In the genomic region with DNA sequence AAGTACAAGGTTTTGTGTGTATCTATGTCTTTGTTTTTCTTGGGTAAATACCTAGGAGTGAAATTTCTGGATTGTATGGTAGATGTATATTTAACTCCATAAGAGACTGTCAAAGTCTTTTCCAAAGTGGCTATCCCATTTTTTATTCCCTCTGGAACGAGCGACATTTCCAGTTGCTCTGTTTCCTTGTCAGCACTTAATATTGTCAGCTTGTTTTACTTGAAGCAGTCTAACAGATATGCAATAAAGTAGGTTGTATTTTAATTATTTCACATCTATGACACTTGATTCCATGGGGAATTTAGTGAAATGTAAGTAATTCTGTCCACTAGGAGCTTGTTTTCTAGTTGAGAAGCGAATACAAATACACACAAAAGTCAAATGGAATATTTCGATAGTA, we compare ENCODE assay signal across 36 cellular contexts. TPM values are rescaled to one million over a fixed set of nuclear protein-coding genes. Genes with fewer than 3 reads are reported as not detected.
DNase-seq lines count a peak whose midpoint lies in the region; ATAC-seq, FAIRE-seq and TF ChIP-seq lines count a peak whose summit lies in the region.
"Had no signal": no experiment of that assay in that cellular context is flagged by ENCODE, and none has a peak within 500 bp of the region (broad histone marks: within the 10 kb centered on the region; RNA-seq: fewer than 3 reads in every experiment).

No MANE protein-coding gene starts in this region.

- no peak overlapping the region for H2AFZ ChIP-seq in HepG2 (ENCODE audit: low read length)
- no peak overlapping the region for H2AFZ ChIP-seq in K562 (ENCODE audit: low read depth, low read length)

- TF ChIP-seq RAD21 in HepG2 (CRISPR knock-in tag; IDR thresholded peaks at IDR 0.05), result no peak
- no peak for TF ChIP-seq RAD21 in A549 (conservative IDR thresholded peaks at IDR 0.05 in 1 of 2, IDR thresholded peaks at IDR 0.05 in 1 of 2)
- no peak for TF ChIP-seq RAD21 in K562 (CRISPR knock-in tag; conservative IDR thresholded peaks at IDR 0.05 in 1 of 2, IDR thresholded peaks at IDR 0.05 in 1 of 2)

- BruUV-seq in HepG2 (replicated peaks; lab: Mats Ljungman, UMichigan), result no TSS peak
- BruUV-seq in K562 (replicated peaks; lab: Mats Ljungman, UMichigan), result no TSS peak

- H3K9me3 ChIP-seq in HepG2 (ENCODE audit: low read length) (peaks cover 3% of the 10 kb centered on the region; the same call in 1 of the 2 replicates), right lobe of liver (no peaks in the 10 kb centered on the region), A549 (0 out of 3 replicates have a peak, but pooled peaks cover 3% of the 10 kb centered on the region), K562 (replicated peaks; ENCODE audit: control insufficient read depth, insufficient read depth, low read depth, low read length) (no peaks in the 10 kb centered on the region)
- H3K9me3 ChIP-seq: BE2C, BLaER1, Caco-2 had no signal

- H3K4me3 ChIP-seq in HepG2 (replicated peaks in 1 of 3; ENCODE audit: insufficient read depth in 1 of 3, low read depth in 2 of 3, low read length in 3 of 3) (no peak overlapping the region), right lobe of liver (no peak overlapping the region), A549 (no peak overlapping the region), K562 (no peak overlapping the region)
- H3K4me3 ChIP-seq: BLaER1; BLaER1 treated with 17β-estradiol and CSF1 and Interleukin-3, amounts not matched to agents 10 nM and 100 nM had no signal

- no peaks in the 10 kb centered on the region for H3K4me1 Mint-ChIP-seq in activated CD4-positive, alpha-beta T cell treated with anti-CD3 and anti-CD28 coated beads, Interleukin-2, amount 10 ng/mL, durations not matched to agents 24 days and 14 days
- H3K4me1 Mint-ChIP-seq in activated CD4-positive, alpha-beta T cell treated with anti-CD3 and anti-CD28 coated beads for 36 hours, result no peaks in the 10 kb centered on the region
- H3K4me1 Mint-ChIP-seq in stimulated activated effector memory CD8-positive, alpha-beta T cell treated with anti-CD3 and anti-CD28 coated beads, Interleukin-12 subunit alpha, Interleukin-12 subunit beta, amount 100 ng/mL, for 72 hours, result no peaks in the 10 kb centered on the region
- H3K4me1 Mint-ChIP-seq: B cell; CD14-positive monocyte; CD4-positive, alpha-beta memory T cell; CD4-positive, CD25-positive, alpha-beta regulatory T cell; CD8-positive, alpha-beta memory T cell had no signal

- CTCF ChIA-PET in activated CD4-positive, alpha-beta T cell treated with anti-CD3 and anti-CD28 coated beads for 36 hours (lab: Charles Lee), result no interaction called here
- CTCF ChIA-PET in HepG2 (lab: Yijun Ruan, JAX; ENCODE audit: low intra/inter-chr PET ratio, low total read pairs), result no interaction called here
- CTCF ChIA-PET in A549 (lab: Yijun Ruan, JAX), result interaction anchor here (2.1 kb wide), 1 partner anchor 17 kb away, joined by 9 read pairs; no protein-coding TSS in a partner anchor
- CTCF ChIA-PET in K562 (lab: Yijun Ruan, JAX; ENCODE audit: low intra/inter-chr PET ratio), result no interaction called here
- CTCF ChIA-PET in HEK293T (lab: Yijun Ruan, JAX), result no interaction called here

- H3K9me3 Mint-ChIP-seq in activated CD4-positive, alpha-beta T cell treated with anti-CD3 and anti-CD28 coated beads, Interleukin-2, amount 10 ng/mL, durations not matched to agents 24 days and 14 days, result no peaks in the 10 kb centered on the region
- H3K9me3 Mint-ChIP-seq in activated CD4-positive, alpha-beta T cell treated with anti-CD3 and anti-CD28 coated beads for 36 hours (ENCODE audit: low read depth), result no peaks in the 10 kb centered on the region
- H3K9me3 Mint-ChIP-seq in stimulated activated effector memory CD8-positive, alpha-beta T cell treated with anti-CD3 and anti-CD28 coated beads, Interleukin-12 subunit alpha, Interleukin-12 subunit beta, amount 100 ng/mL, for 72 hours, result no peaks in the 10 kb centered on the region
- H3K9me3 Mint-ChIP-seq: CD4-positive, alpha-beta T cell had no signal

- WGBS in HepG2 (ENCODE audit: low lambda C conversion rate), result 63% methylated on average over 4 of the region's 4 CpGs
- WGBS in right lobe of liver (ENCODE audit: insufficient coverage, low coverage, low lambda C conversion rate, missing lambda C conversion rate), result 90% methylated on average over 4 of the region's 4 CpGs
- 92% methylated on average over 4 of the region's 4 CpGs for WGBS in A549 (ENCODE audit: missing lambda C conversion rate)
- WGBS in K562 (ENCODE audit: insufficient coverage, low coverage, missing lambda C conversion rate), result 0% methylated on average over 4 of the region's 4 CpGs

- H3K27ac ChIP-seq in HepG2 (ENCODE audit: extremely low read length, insufficient read depth, low read length), result no peak overlapping the region
- H3K27ac ChIP-seq in right lobe of liver, result no peak overlapping the region
- H3K27ac ChIP-seq in A549, result no peak overlapping the region
- H3K27ac ChIP-seq in K562 (ENCODE audit: extremely low read depth, low read depth, low read length), result no peak overlapping the region
- H3K27ac ChIP-seq: 22Rv1; BLaER1; BLaER1 treated with 17β-estradiol and CSF1 and Interleukin-3, amounts not matched to agents 10 nM and 100 nM; C4-2B had no signal

- H3K36me3 Mint-ChIP-seq in activated CD4-positive, alpha-beta T cell treated with anti-CD3 and anti-CD28 coated beads, Interleukin-2, amount 10 ng/mL, durations not matched to agents 24 days and 14 days (ENCODE audit: low read depth), result no peaks in the 10 kb centered on the region
- no peaks in the 10 kb centered on the region for H3K36me3 Mint-ChIP-seq in activated CD4-positive, alpha-beta T cell treated with anti-CD3 and anti-CD28 coated beads for 36 hours (ENCODE audit: low read depth)
- no peaks in the 10 kb centered on the region for H3K36me3 Mint-ChIP-seq in stimulated activated effector memory CD8-positive, alpha-beta T cell treated with anti-CD3 and anti-CD28 coated beads, Interleukin-12 subunit alpha, Interleukin-12 subunit beta, amount 100 ng/mL, for 72 hours
- H3K36me3 Mint-ChIP-seq: CD14-positive monocyte; CD4-positive, CD25-positive, alpha-beta regulatory T cell; CD8-positive, alpha-beta T cell had no signal

- H3K36me3 ChIP-seq in HepG2 (replicated peaks in 1 of 2; ENCODE audit: control insufficient read depth in 1 of 2, insufficient read depth in 2 of 2, low read length in 2 of 2), result no peaks in the 10 kb centered on the region
- H3K36me3 ChIP-seq in right lobe of liver, result no peaks in the 10 kb centered on the region
- no peaks in the 10 kb centered on the region for H3K36me3 ChIP-seq in K562 (ENCODE audit: control insufficient read depth, insufficient read depth, low read length)
- H3K36me3 ChIP-seq: BE2C; BLaER1; BLaER1 treated with 17β-estradiol and CSF1 and Interleukin-3, amounts not matched to agents 10 nM and 100 nM had no signal

- TF ChIP-seq POLR2A in HepG2 (IDR thresholded peaks at IDR 0.05; ENCODE audit: insufficient read depth in 1 of 2, low read depth in 2 of 2, low read length in 2 of 2) (no peak), right lobe of liver (IDR thresholded peaks at IDR 0.05) (no peak), A549 (IDR thresholded peaks at IDR 0.05; ENCODE audit: low read length) (no peak), K562 (conservative IDR thresholded peaks at IDR 0.05) (no peak)

- ATAC-seq in activated CD4-positive, alpha-beta T cell treated with anti-CD3 and anti-CD28 coated beads for 36 hours, result no peak
- ATAC-seq in HepG2 (no peak), right lobe of liver (no peak), A549 (no peak), K562 (no peak)
- ATAC-seq in stimulated activated effector memory CD8-positive, alpha-beta T cell treated with anti-CD3 and anti-CD28 coated beads, Interleukin-12 subunit alpha, Interleukin-12 subunit beta, amount 100 ng/mL, for 72 hours, result no peak
- ATAC-seq: CD8-positive, alpha-beta T cell had no signal

- intact Hi-C loops in activated CD4-positive, alpha-beta T cell treated with anti-CD3 and anti-CD28 coated beads, Interleukin-2, amount 10 ng/mL, durations not matched to agents 24 days and 14 days (cut with micrococcal nuclease), result no loop called here
- intact Hi-C loops in activated CD4-positive, alpha-beta T cell treated with anti-CD3 and anti-CD28 coated beads for 36 hours (cut with DNase I, micrococcal nuclease), result no loop called here
- intact Hi-C loops in HepG2 (cut with micrococcal nuclease; ENCODE audit: unreplicated experiment), result no loop called here
- intact Hi-C loops in right lobe of liver (cut with DNase I), result no loop called here
- intact Hi-C loops in K562 (cut with micrococcal nuclease), result no loop called here

- H3K27me3 Mint-ChIP-seq in activated CD4-positive, alpha-beta T cell treated with anti-CD3 and anti-CD28 coated beads, Interleukin-2, amount 10 ng/mL, durations not matched to agents 24 days and 14 days, result peaks cover 31% of the 10 kb centered on the region
- peaks cover 3% of the 10 kb centered on the region for H3K27me3 Mint-ChIP-seq in activated CD4-positive, alpha-beta T cell treated with anti-CD3 and anti-CD28 coated beads for 36 hours

- no peak overlapping the region for H3K4me3 Mint-ChIP-seq in activated CD4-positive, alpha-beta T cell treated with anti-CD3 and anti-CD28 coated beads, Interleukin-2, amount 10 ng/mL, durations not matched to agents 24 days and 14 days
- no peak overlapping the region for H3K4me3 Mint-ChIP-seq in activated CD4-positive, alpha-beta T cell treated with anti-CD3 and anti-CD28 coated beads for 36 hours
- H3K4me3 Mint-ChIP-seq in stimulated activated effector memory CD8-positive, alpha-beta T cell treated with anti-CD3 and anti-CD28 coated beads, Interleukin-12 subunit alpha, Interleukin-12 subunit beta, amount 100 ng/mL, for 72 hours, result no peak overlapping the region
- H3K4me3 Mint-ChIP-seq: B cell; CD14-positive monocyte; CD4-positive, alpha-beta memory T cell; CD4-positive, alpha-beta T cell; CD4-positive, CD25-positive, alpha-beta regulatory T cell; CD8-positive, alpha-beta memory T cell; CD8-positive, alpha-beta T cell had no signal

- DNase-seq in activated CD4-positive, alpha-beta T cell treated with anti-CD3 and anti-CD28 coated beads, Interleukin-2, amount 10 ng/mL, durations not matched to agents 24 days and 14 days, result peak; percentile 6
- no peak for DNase-seq in activated CD4-positive, alpha-beta T cell treated with anti-CD3 and anti-CD28 coated beads for 36 hours
- DNase-seq in HepG2 (ENCODE audit: low spot score) (no peak), right lobe of liver (no peak), A549 (ENCODE audit: low read depth in 1 of 2, low spot score in 1 of 2) (no peak), K562 (ENCODE audit: extremely low read depth in 1 of 4, low spot score in 3 of 4) (no peak), HEK293T (ENCODE audit: extremely low spot score) (no peak)
- DNase-seq in stimulated activated effector memory CD8-positive, alpha-beta T cell treated with anti-CD3 and anti-CD28 coated beads, Interleukin-12 subunit alpha, Interleukin-12 subunit beta, amount 100 ng/mL, for 72 hours (ENCODE audit: low spot score in 2 of 2), result no peak
- DNase-seq: 8988T; ACHN; AML-193; BE2C; C1 segment of cervical spinal cord; Caco-2; Calu3; CD4-positive, alpha-beta memory T cell; CD4-positive, alpha-beta T cell; CD4-positive, CD25-positive, alpha-beta regulatory T cell; CD8-positive, alpha-beta memory T cell; CD8-positive, alpha-beta T cell; COR-L47; DMS 273 treated with DMSO at 0.1 percent for 48 hours; DMS153; DMS53; DMS79; DMS79 treated with DMSO at 0.1 percent for 48 hours; DND-41; EL had no signal

- no peak overlapping the region for H3K9ac ChIP-seq in HepG2 (ENCODE audit: insufficient read depth, low read depth, low read length)
- H3K9ac ChIP-seq in K562 (ENCODE audit: insufficient read depth in 1 of 2, low read depth in 2 of 2, low read length in 2 of 2), result no peak overlapping the region
- H3K9ac ChIP-seq: BLaER1; BLaER1 treated with 17β-estradiol and CSF1 and Interleukin-3, amounts not matched to agents 10 nM and 100 nM had no signal

- H3K27me3 ChIP-seq in HepG2 (ENCODE audit: control insufficient read depth in 1 of 2, insufficient read depth in 2 of 2, low read length in 2 of 2) (no peaks in the 10 kb centered on the region; a peak in 1 of 5 replicates), right lobe of liver (no peaks in the 10 kb centered on the region), K562 (ENCODE audit: control insufficient read depth in 2 of 2, insufficient read depth in 2 of 2, low read length in 2 of 2) (no peaks in the 10 kb centered on the region; a peak in 2 of 5 replicates)
- H3K27me3 ChIP-seq: BE2C; BLaER1; BLaER1 treated with 17β-estradiol and CSF1 and Interleukin-3, amounts not matched to agents 10 nM and 100 nM had no signal

- no peaks in the 10 kb centered on the region for H3K4me1 ChIP-seq in HepG2 (ENCODE audit: insufficient read depth, low read length)
- peaks cover 0 to 5% (median 0%) of the 10 kb centered on the region in 4 donors for H3K4me1 ChIP-seq in right lobe of liver
- H3K4me1 ChIP-seq in A549, result peaks cover 18% of the 10 kb centered on the region
- H3K4me1 ChIP-seq in K562 (replicated peaks in 1 of 2; ENCODE audit: control insufficient read depth in 2 of 2, insufficient read depth in 2 of 2, low read length in 2 of 2), result no peaks in the 10 kb centered on the region
- H3K4me1 ChIP-seq: BLaER1; BLaER1 treated with 17β-estradiol and CSF1 and Interleukin-3, amounts not matched to agents 10 nM and 100 nM; Caco-2 had no signal

- H3K4me2 ChIP-seq in HepG2 (ENCODE audit: low read depth, low read length) (no peak overlapping the region), A549 (no peak overlapping the region), K562 (ENCODE audit: insufficient read depth, low read length) (no peak overlapping the region)
- H3K4me2 ChIP-seq: BLaER1; BLaER1 treated with 17β-estradiol and CSF1 and Interleukin-3, amounts not matched to agents 10 nM and 100 nM had no signal

- H4K20me1 ChIP-seq in HepG2 (ENCODE audit: insufficient read depth, low read length), result no peaks in the 10 kb centered on the region
- H4K20me1 ChIP-seq in K562 (replicated peaks; ENCODE audit: control insufficient read depth, insufficient read depth, low read length), result no peaks in the 10 kb centered on the region
- H4K20me1 ChIP-seq: BLaER1; BLaER1 treated with 17β-estradiol and CSF1 and Interleukin-3, amounts not matched to agents 10 nM and 100 nM had no signal

- in situ Hi-C loops in HepG2 (cut with HindIII; ENCODE audit: extremely low pct_ligation_motif_present, low pct_unique_long_range_greater_than_20kb) (no loop called here), K562 (cut with MboI) (no loop called here)

- FAIRE-seq in HepG2 (lab: Jason Lieb, UNC) (no peak), A549 (lab: Jason Lieb, UNC) (no peak), K562 (lab: Jason Lieb, UNC) (no peak)
- FAIRE-seq: A204.1, D721Med had no signal

- TF ChIP-seq EP300 in HepG2 (IDR thresholded peaks at IDR 0.05; ENCODE audit: low read depth in 2 of 2, low read length in 2 of 2) (no peak), HepG2 (CRISPR knock-in tag; IDR thresholded peaks at IDR 0.05; ENCODE audit: borderline replicate concordance) (no peak), A549 (IDR thresholded peaks at IDR 0.05) (no peak), K562 (IDR thresholded peaks at IDR 0.05; ENCODE audit: low read length) (no peak)

- no peak overlapping the region for H3K27ac Mint-ChIP-seq in activated CD4-positive, alpha-beta T cell treated with anti-CD3 and anti-CD28 coated beads, Interleukin-2, amount 10 ng/mL, durations not matched to agents 24 days and 14 days
- no peak overlapping the region for H3K27ac Mint-ChIP-seq in activated CD4-positive, alpha-beta T cell treated with anti-CD3 and anti-CD28 coated beads for 36 hours
- no peak overlapping the region for H3K27ac Mint-ChIP-seq in stimulated activated effector memory CD8-positive, alpha-beta T cell treated with anti-CD3 and anti-CD28 coated beads, Interleukin-12 subunit alpha, Interleukin-12 subunit beta, amount 100 ng/mL, for 72 hours
- H3K27ac Mint-ChIP-seq: B cell; CD14-positive monocyte; CD4-positive, alpha-beta memory T cell; CD4-positive, alpha-beta T cell; CD4-positive, CD25-positive, alpha-beta regulatory T cell; CD8-positive, alpha-beta T cell had no signal

- TF ChIP-seq CTCF in HepG2 (CRISPR knock-in tag; IDR thresholded peaks at IDR 0.05) (no peak), right lobe of liver (IDR thresholded peaks at IDR 0.05) (no peak), A549 (IDR thresholded peaks at IDR 0.05) (no peak), K562 (IDR thresholded peaks at IDR 0.05 in 2 of 3, conservative IDR thresholded peaks at IDR 0.05 in 1 of 3; ENCODE audit: insufficient read depth in 2 of 3, low read depth in 1 of 3, low read length in 3 of 3) (no peak)

- no peaks in the 10 kb centered on the region for H3K79me2 ChIP-seq in HepG2 (ENCODE audit: insufficient read depth, low read length)
- H3K79me2 ChIP-seq in K562 (ENCODE audit: control insufficient read depth, insufficient read depth, low read length), result no peaks in the 10 kb centered on the region

- POLR2A ChIA-PET in activated CD4-positive, alpha-beta T cell treated with anti-CD3 and anti-CD28 coated beads for 36 hours (lab: Charles Lee), result no interaction called here
- POLR2A ChIA-PET in HepG2 (lab: Yijun Ruan, JAX) (no interaction called here), A549 (lab: Yijun Ruan, JAX) (no interaction called here), K562 (lab: Yijun Ruan, JAX) (no interaction called here), HEK293T (lab: Yijun Ruan, JAX) (no interaction called here)

- H3K9me1 ChIP-seq in K562 (ENCODE audit: control insufficient read depth, insufficient read depth, low read length), result no peaks in the 10 kb centered on the region

RNA-seq across cellular contexts. Expression of gene BNIP2, which starts 18.5 kb away (rescaled TPM):
- 55.1 and 57.2 TPM in 2 replicates for total RNA-seq in activated CD4-positive, alpha-beta T cell treated with anti-CD3 and anti-CD28 coated beads, Interleukin-2, amount 10 ng/mL, durations not matched to agents 24 days and 14 days
- total RNA-seq in activated CD4-positive, alpha-beta T cell treated with anti-CD3 and anti-CD28 coated beads for 36 hours, result 10 to 100 TPM; 51.9 to 61.5 TPM
- total RNA-seq in HepG2 (2016; rRNA removed; fragmentation: Illumina TruSeq; extraction: Trizol) (55.1 and 57.6 TPM in 2 replicates), right lobe of liver (10 to 100 TPM; 23.7 to 54.0 (median 41.0) TPM), K562 (2014; rRNA removed) (64.5 and 88.0 TPM in 2 replicates), K562 (2014; rRNA removed; fragmentation: Illumina TruSeq; extraction: Trizol) (63.4 and 82.2 TPM in 2 replicates), K562 (2015; rRNA removed; fragmentation: Illumina TruSeq; extraction: Trizol) (53.2 and 53.7 TPM in 2 replicates), K562 (2021) (38.6 and 46.6 TPM in 2 replicates)
- total RNA-seq in HepG2 (2016; cell fraction: cytosol; rRNA removed; fragmentation: Illumina TruSeq; extraction: Trizol; ENCODE audit: low read depth), result 14.7 and 15.0 TPM in 2 replicates
- total RNA-seq in HepG2 (2016; cell fraction: insoluble cytoplasmic fraction; rRNA removed; fragmentation: Illumina TruSeq; extraction: Trizol), result 53.0 and 56.3 TPM in 2 replicates
- total RNA-seq in HepG2 (2016; cell fraction: membrane; rRNA removed; fragmentation: Illumina TruSeq; extraction: Trizol), result 19.6 and 21.1 TPM in 2 replicates
- total RNA-seq in HepG2 (2016; cell fraction: nucleus; rRNA removed; fragmentation: Illumina TruSeq; extraction: Trizol), result 59.8 and 62.4 TPM in 2 replicates
- polyA plus RNA-seq in HepG2 (2011; rRNA removed) (11.9 and 17.4 TPM in 2 replicates), A549 (2011; rRNA removed) (93.6 and 146 TPM in 2 replicates), A549 (2017; fragmentation: RNase III; extraction: RNeasy Plus Mini Kit Qiagen cat#74134 plus additional on column Dnase treatment) (90.8 to 107 TPM (median 101 TPM) in 3 replicates), K562 (2011; rRNA removed) (26.7 and 44.8 TPM in 2 replicates), K562 (2014; fragmentation: Illumina TruSeq; extraction: Trizol) (50.8 and 52.5 TPM in 2 replicates), K562 (2014; fragmentation: Nextera tagmentation; extraction: Ambion mirVana) (10 to 100 TPM; 19.6 to 22.2 TPM), K562 (2014; rRNA removed) (54.8 and 73.8 TPM in 2 replicates)
- 15.1 and 17.3 TPM in 2 replicates for polyA plus RNA-seq in HepG2 (2011; cell fraction: cytosol; rRNA removed)
- 20.7 and 22.5 TPM in 2 replicates for polyA plus RNA-seq in HepG2 (2011; cell fraction: nucleus; rRNA removed)
- 24.1 and 27.1 TPM in 2 replicates for polyA plus RNA-seq in HepG2 (2012)
- 3.1 and 4.4 TPM in 2 replicates for polyA plus RNA-seq in HepG2 (2016; cell fraction: cytosol; fragmentation: Illumina TruSeq; extraction: Trizol; ENCODE audit: low read depth)
- polyA plus RNA-seq in HepG2 (2016; cell fraction: insoluble cytoplasmic fraction; fragmentation: Illumina TruSeq; extraction: Trizol; ENCODE audit: low read depth), result 39.2 and 39.8 TPM in 2 replicates
- polyA plus RNA-seq in HepG2 (2016; cell fraction: membrane; fragmentation: Illumina TruSeq; extraction: Trizol; ENCODE audit: low read depth), result 11.3 and 11.4 TPM in 2 replicates
- polyA plus RNA-seq in HepG2 (2016; cell fraction: nucleus; fragmentation: Illumina TruSeq; extraction: Trizol; ENCODE audit: insufficient read depth, low read depth), result 64.4 and 67.5 TPM in 2 replicates
- 5.2 and 8.2 TPM in 2 replicates for polyA minus RNA-seq in HepG2 (2011; rRNA and poly(A)+ RNA removed; ENCODE audit: low replicate concordance)
- polyA minus RNA-seq in HepG2 (2011; cell fraction: cytosol; rRNA and poly(A)+ RNA removed), result 27.3 and 28.5 TPM in 2 replicates
- 69.1 and 79.8 TPM in 2 replicates for polyA minus RNA-seq in HepG2 (2011; cell fraction: nucleus; rRNA and poly(A)+ RNA removed)
- polyA plus RNA-seq in A549 (2012; cell fraction: cytosol; rRNA removed), result 70.7 and 79.3 TPM in 2 replicates
- 35.6 and 40.7 TPM in 2 replicates for polyA plus RNA-seq in A549 (2012; cell fraction: nucleus; rRNA removed)
- 23.4 and 24.4 TPM in 2 replicates for polyA minus RNA-seq in A549 (2011; rRNA and poly(A)+ RNA removed)
- 33.5 and 119 TPM in 2 replicates for total RNA-seq in K562 (2011; cell fraction: chromatin; rRNA removed; ENCODE audit: low replicate concordance)
- total RNA-seq in K562 (2011; cell fraction: nucleolus; rRNA removed), result 18.8 and 20.8 TPM in 2 replicates
- total RNA-seq in K562 (2011; cell fraction: nucleoplasm; rRNA removed), result 43.7 and 69.2 TPM in 2 replicates
- polyA plus RNA-seq in K562 (2011; cell fraction: cytosol; rRNA removed), result 17.8 and 17.9 TPM in 2 replicates
- 16.2 and 18.5 TPM in 2 replicates for polyA plus RNA-seq in K562 (2011; cell fraction: nucleus; rRNA removed)
- 32.3 and 43.9 TPM in 2 replicates for polyA plus RNA-seq in K562 (2012)
- polyA minus RNA-seq in K562 (2011; rRNA and poly(A)+ RNA removed), result 47.9 and 51.4 TPM in 2 replicates
- 27.0 and 32.9 TPM in 2 replicates for polyA minus RNA-seq in K562 (2011; cell fraction: cytosol; rRNA and poly(A)+ RNA removed)
- polyA minus RNA-seq in K562 (2011; cell fraction: nucleus; rRNA and poly(A)+ RNA removed), result 21.9 and 50.0 TPM in 2 replicates

RNA-seq across cellular contexts. Expression of gene GTF2A2, which starts 50.3 kb away (rescaled TPM):
- 192 and 200 TPM in 2 replicates for total RNA-seq in activated CD4-positive, alpha-beta T cell treated with anti-CD3 and anti-CD28 coated beads, Interleukin-2, amount 10 ng/mL, durations not matched to agents 24 days and 14 days
- 100 to 1,000 TPM; 167 to 198 TPM for total RNA-seq in activated CD4-positive, alpha-beta T cell treated with anti-CD3 and anti-CD28 coated beads for 36 hours
- 106 and 118 TPM in 2 replicates for total RNA-seq in HepG2 (2016; rRNA removed; fragmentation: Illumina TruSeq; extraction: Trizol)
- total RNA-seq in HepG2 (2016; cell fraction: cytosol; rRNA removed; fragmentation: Illumina TruSeq; extraction: Trizol; ENCODE audit: low read depth), result 74.1 and 118 TPM in 2 replicates
- total RNA-seq in HepG2 (2016; cell fraction: insoluble cytoplasmic fraction; rRNA removed; fragmentation: Illumina TruSeq; extraction: Trizol), result 109 and 142 TPM in 2 replicates
- total RNA-seq in HepG2 (2016; cell fraction: membrane; rRNA removed; fragmentation: Illumina TruSeq; extraction: Trizol), result 141 and 182 TPM in 2 replicates
- 39.0 and 52.5 TPM in 2 replicates for total RNA-seq in HepG2 (2016; cell fraction: nucleus; rRNA removed; fragmentation: Illumina TruSeq; extraction: Trizol)
- polyA plus RNA-seq in HepG2 (2011; rRNA removed), result 23.3 and 24.4 TPM in 2 replicates
- polyA plus RNA-seq in HepG2 (2011; cell fraction: cytosol; rRNA removed), result 24.7 and 43.0 TPM in 2 replicates
- polyA plus RNA-seq in HepG2 (2011; cell fraction: nucleus; rRNA removed), result 5.5 and 6.4 TPM in 2 replicates
- 44.4 and 55.1 TPM in 2 replicates for polyA plus RNA-seq in HepG2 (2012)
- polyA plus RNA-seq in HepG2 (2016; cell fraction: cytosol; fragmentation: Illumina TruSeq; extraction: Trizol; ENCODE audit: low read depth), result 234 and 380 TPM in 2 replicates
- 194 and 206 TPM in 2 replicates for polyA plus RNA-seq in HepG2 (2016; cell fraction: insoluble cytoplasmic fraction; fragmentation: Illumina TruSeq; extraction: Trizol; ENCODE audit: low read depth)
- 203 and 294 TPM in 2 replicates for polyA plus RNA-seq in HepG2 (2016; cell fraction: membrane; fragmentation: Illumina TruSeq; extraction: Trizol; ENCODE audit: low read depth)
- polyA plus RNA-seq in HepG2 (2016; cell fraction: nucleus; fragmentation: Illumina TruSeq; extraction: Trizol; ENCODE audit: insufficient read depth, low read depth), result 80.3 and 80.7 TPM in 2 replicates
- 2.4 and 16.3 TPM in 2 replicates for polyA minus RNA-seq in HepG2 (2011; rRNA and poly(A)+ RNA removed; ENCODE audit: low replicate concordance)
- 10.3 and 16.3 TPM in 2 replicates for polyA minus RNA-seq in HepG2 (2011; cell fraction: cytosol; rRNA and poly(A)+ RNA removed)
- polyA minus RNA-seq in HepG2 (2011; cell fraction: nucleus; rRNA and poly(A)+ RNA removed), result 8.7 and 12.1 TPM in 2 replicates
- total RNA-seq in right lobe of liver, result 10 to 100 TPM; 16.9 to 46.9 (median 36.6) TPM
- polyA plus RNA-seq in A549 (2011; rRNA removed), result 137 and 220 TPM in 2 replicates
- polyA plus RNA-seq in A549 (2012; cell fraction: cytosol; rRNA removed), result 74.0 and 85.5 TPM in 2 replicates
- 44.3 and 45.3 TPM in 2 replicates for polyA plus RNA-seq in A549 (2012; cell fraction: nucleus; rRNA removed)
- 259 to 282 TPM (median 267 TPM) in 3 replicates for polyA plus RNA-seq in A549 (2017; fragmentation: RNase III; extraction: RNeasy Plus Mini Kit Qiagen cat#74134 plus additional on column Dnase treatment)
- polyA minus RNA-seq in A549 (2011; rRNA and poly(A)+ RNA removed), result 18.5 and 19.0 TPM in 2 replicates
- 10.7 and 24.3 TPM in 2 replicates for total RNA-seq in K562 (2011; cell fraction: chromatin; rRNA removed; ENCODE audit: low replicate concordance)
- total RNA-seq in K562 (2011; cell fraction: nucleolus; rRNA removed), result 9.5 and 11.7 TPM in 2 replicates
- 17.7 and 36.6 TPM in 2 replicates for total RNA-seq in K562 (2011; cell fraction: nucleoplasm; rRNA removed)
- total RNA-seq in K562 (2014; rRNA removed), result 104 and 128 TPM in 2 replicates
- total RNA-seq in K562 (2014; rRNA removed; fragmentation: Illumina TruSeq; extraction: Trizol), result 173 and 212 TPM in 2 replicates
- 144 and 167 TPM in 2 replicates for total RNA-seq in K562 (2015; rRNA removed; fragmentation: Illumina TruSeq; extraction: Trizol)
- total RNA-seq in K562 (2021), result 220 and 237 TPM in 2 replicates
- polyA plus RNA-seq in K562 (2011; rRNA removed), result 106 and 159 TPM in 2 replicates
- polyA plus RNA-seq in K562 (2011; cell fraction: cytosol; rRNA removed), result 73.3 and 80.2 TPM in 2 replicates
- polyA plus RNA-seq in K562 (2011; cell fraction: nucleus; rRNA removed), result 32.4 and 47.1 TPM in 2 replicates
- polyA plus RNA-seq in K562 (2012), result 118 and 160 TPM in 2 replicates
- 149 and 172 TPM in 2 replicates for polyA plus RNA-seq in K562 (2014; fragmentation: Illumina TruSeq; extraction: Trizol)
- 100 to 1,000 TPM; 523 to 656 TPM for polyA plus RNA-seq in K562 (2014; fragmentation: Nextera tagmentation; extraction: Ambion mirVana)
- polyA plus RNA-seq in K562 (2014; rRNA removed), result 133 TPM in 2 replicates
- polyA minus RNA-seq in K562 (2011; rRNA and poly(A)+ RNA removed), result 30.8 and 33.9 TPM in 2 replicates
- 15.9 and 44.0 TPM in 2 replicates for polyA minus RNA-seq in K562 (2011; cell fraction: cytosol; rRNA and poly(A)+ RNA removed)
- 12.9 and 18.3 TPM in 2 replicates for polyA minus RNA-seq in K562 (2011; cell fraction: nucleus; rRNA and poly(A)+ RNA removed)
